ENCODE assay signal across 30 cellular contexts in genomic region chrX:40360557-40360956, GRCh38.
"Had no signal": no experiment of that assay in that cellular context is flagged by ENCODE, and none has a peak within 500 bp of the region (broad histone marks: within the 10 kb centered on the region; RNA-seq: fewer than 3 reads in every experiment).

No MANE protein-coding gene starts in this region.

- H3K9me3 Mint-ChIP-seq: stimulated activated effector memory CD8-positive, alpha-beta T cell treated with anti-CD3 and anti-CD28 coated beads, Interleukin-12 subunit alpha, Interleukin-12 subunit beta, amount 100 ng/mL, for 72 hours; stimulated activated naive CD8-positive, alpha-beta T cell treated with anti-CD3 and anti-CD28 coated beads, Interleukin-15, Interleukin-2, amounts not matched to agents 100 ng/mL and 50 ng/mL, for 24 hours had no signal

- H3K27me3 ChIP-seq: neutrophil, ovary, right lobe of liver, sigmoid colon, stomach, thyroid gland, tibial nerve, upper lobe of right lung, uterus had no signal

- H3K36me3 Mint-ChIP-seq: stimulated activated effector memory CD8-positive, alpha-beta T cell treated with anti-CD3 and anti-CD28 coated beads, Interleukin-12 subunit alpha, Interleukin-12 subunit beta, amount 100 ng/mL, for 72 hours; type B pancreatic cell had no signal

- H3K27me3 Mint-ChIP-seq: progenitor cell of endocrine pancreas; stimulated activated naive B cell treated with anti-CD40 and anti-IgM and Interleukin-4, amounts not matched to agents 10 μg/mL and 1 μg/mL and 100 μg/mL, for 72 hours; stimulated activated naive CD8-positive, alpha-beta T cell treated with anti-CD3 and anti-CD28 coated beads, Interleukin-15, Interleukin-2, amounts not matched to agents 100 ng/mL and 50 ng/mL, for 24 hours; type B pancreatic cell had no signal

- FAIRE-seq: small intestine had no signal

- H3K9me3 ChIP-seq: neutrophil, ovary, right lobe of liver, sigmoid colon, thoracic aorta, thyroid gland, upper lobe of right lung, uterus had no signal

- H2AFZ ChIP-seq: parathyroid adenoma had no signal

- H3K9ac ChIP-seq: parathyroid adenoma had no signal

- H3K4me1 Mint-ChIP-seq: nephron progenitor cell; neural crest cell; stimulated activated effector memory CD8-positive, alpha-beta T cell treated with anti-CD3 and anti-CD28 coated beads, Interleukin-12 subunit alpha, Interleukin-12 subunit beta, amount 100 ng/mL, for 72 hours; stimulated activated naive B cell treated with anti-CD40 and anti-IgM and Interleukin-4, amounts not matched to agents 10 μg/mL and 1 μg/mL and 100 μg/mL, for 72 hours had no signal

- H3K79me2 ChIP-seq: parathyroid adenoma had no signal

- H3K4me3 ChIP-seq: ovary, psoas muscle, right lobe of liver, sigmoid colon, stomach, thoracic aorta, thyroid gland, tibial nerve, upper lobe of right lung, uterus had no signal

- DNase-seq: naive thymus-derived CD8-positive, alpha-beta T cell; nephron progenitor cell; nucleus accumbens; ovary; posterior cingulate gyrus; psoas muscle; right cardiac atrium; right lobe of liver; sigmoid colon; small intestine; stimulated activated CD4-positive, alpha-beta T cell treated with anti-CD3 and anti-CD28 coated beads, Interleukin-15, amount 100 ng/mL, for 24 hours; stimulated activated CD4-positive, alpha-beta T cell treated with anti-CD3 and anti-CD28 coated beads, Interleukin-2, amount 100 ng/mL, for 24 hours; stimulated activated CD4-positive, alpha-beta T cell treated with anti-CD3 and anti-CD28 coated beads, Interleukin-2, amount 100 ng/mL, for 48 hours; stimulated activated CD4-positive, alpha-beta T cell treated with anti-CD3 and anti-CD28 coated beads, Interleukin-4, amount 100 ng/mL, for 24 hours; stimulated activated naive B cell treated with anti-CD40 and anti-IgM and Interleukin-4, amounts not matched to agents 10 μg/mL and 1 μg/mL and 100 μg/mL, for 72 hours; stimulated activated naive CD4-positive, alpha-beta T cell treated with Interleukin-2 at 50 U/mL for 16 hours; stomach; thyroid gland; upper lobe of right lung; uterus had no signal

- H3K4me1 ChIP-seq: parathyroid adenoma, psoas muscle, right lobe of liver, sigmoid colon, stomach, thyroid gland, tibial nerve, upper lobe of right lung, uterus had no signal

- ATAC-seq: naive thymus-derived CD8-positive, alpha-beta T cell; natural killer cell treated with Interleukin-12 subunit alpha and Interleukin-12 subunit beta and Interleukin-15 and Interleukin-18, amount 100 ng/mL, for 72 hours; psoas muscle; right cardiac atrium; right lobe of liver; stimulated activated effector memory CD8-positive, alpha-beta T cell treated with anti-CD3 and anti-CD28 coated beads, Interleukin-12 subunit alpha, Interleukin-12 subunit beta, amount 100 ng/mL, for 72 hours; stimulated activated naive B cell treated with anti-CD40 and anti-IgM and Interleukin-4, amounts not matched to agents 10 μg/mL and 1 μg/mL and 100 μg/mL, for 72 hours; upper lobe of right lung had no signal

- H3K4me3 Mint-ChIP-seq: naive thymus-derived CD8-positive, alpha-beta T cell; natural killer cell treated with Interleukin-12 subunit alpha and Interleukin-12 subunit beta and Interleukin-15 and Interleukin-18, amount 100 ng/mL, for 72 hours; nephron progenitor cell; neural crest cell; stimulated activated effector memory CD8-positive, alpha-beta T cell treated with anti-CD3 and anti-CD28 coated beads, Interleukin-12 subunit alpha, Interleukin-12 subunit beta, amount 100 ng/mL, for 72 hours; stimulated activated naive B cell treated with anti-CD40 and anti-IgM and Interleukin-4, amounts not matched to agents 10 μg/mL and 1 μg/mL and 100 μg/mL, for 72 hours; stimulated activated naive CD8-positive, alpha-beta T cell treated with anti-CD3 and anti-CD28 coated beads, Interleukin-15, Interleukin-2, amounts not matched to agents 100 ng/mL and 50 ng/mL, for 24 hours; type B pancreatic cell had no signal

- H3K27ac ChIP-seq: neutrophil, ovary, parathyroid adenoma, psoas muscle, right lobe of liver, sigmoid colon, stomach, thoracic aorta, thyroid gland, tibial nerve, upper lobe of right lung, uterus had no signal

- H3K27ac Mint-ChIP-seq: naive thymus-derived CD8-positive, alpha-beta T cell; natural killer cell treated with Interleukin-12 subunit alpha and Interleukin-12 subunit beta and Interleukin-15 and Interleukin-18, amount 100 ng/mL, for 72 hours; nephron progenitor cell; progenitor cell of endocrine pancreas; stimulated activated effector memory CD8-positive, alpha-beta T cell treated with anti-CD3 and anti-CD28 coated beads, Interleukin-12 subunit alpha, Interleukin-12 subunit beta, amount 100 ng/mL, for 72 hours; stimulated activated naive B cell treated with anti-CD40 and anti-IgM and Interleukin-4, amounts not matched to agents 10 μg/mL and 1 μg/mL and 100 μg/mL, for 72 hours; stimulated activated naive CD8-positive, alpha-beta T cell treated with anti-CD3 and anti-CD28 coated beads, Interleukin-15, Interleukin-2, amounts not matched to agents 100 ng/mL and 50 ng/mL, for 24 hours; type B pancreatic cell had no signal

- H3K36me3 ChIP-seq: neutrophil, ovary, right lobe of liver, sigmoid colon, stomach, thoracic aorta, thyroid gland, tibial nerve, upper lobe of right lung, uterus had no signal
